Comparison of ENCODE assay signal across 8 cellular contexts in genomic region chr1:147669475-147670318, GRCh38. TPM values are rescaled to one million over a fixed set of nuclear protein-coding genes. Genes with fewer than 3 reads are reported as not detected.
DNase-seq lines count a peak whose midpoint lies in the region; ATAC-seq and TF ChIP-seq lines count a peak whose summit lies in the region.

No MANE protein-coding gene starts in this region.

- peak overlapping the region; percentile 51 for H3K9ac ChIP-seq in fibroblast of lung (ENCODE audit: insufficient read depth, low read length)

- no peak for TF ChIP-seq POLR2A in suprapubic skin (IDR thresholded peaks at IDR 0.05)

- ATAC-seq in GM18867 (IDR thresholded peaks at IDR 0.05; ENCODE audit: unreplicated experiment) (peak; percentile 41), HG03097 (IDR thresholded peaks at IDR 0.05; ENCODE audit: low FRiP score, unreplicated experiment) (peak; percentile 35)
- peak; percentile 55 to 59 for ATAC-seq in naive thymus-derived CD8-positive, alpha-beta T cell

- H3K27ac ChIP-seq in fibroblast of lung (ENCODE audit: insufficient read depth, low read length) (peak overlapping the region; percentile 20), suprapubic skin (peak overlapping the region; percentile 76)

- H3K27me3 ChIP-seq in fibroblast of lung (ENCODE audit: control insufficient read depth, insufficient read depth, low read length) (no peaks in the 10 kb centered on the region), suprapubic skin (no peaks in the 10 kb centered on the region)

- H3K36me3 ChIP-seq in fibroblast of lung (ENCODE audit: control insufficient read depth, insufficient read depth, low read length), result no peaks in the 10 kb centered on the region
- no peaks in the 10 kb centered on the region for H3K36me3 ChIP-seq in suprapubic skin

- peak; percentile 60 for DNase-seq in AG20443 (ENCODE audit: low spot score)
- DNase-seq in NCI-H748 (lab: John Stamatoyannopoulos, UW; ENCODE audit: unreplicated experiment), result peak; percentile 65
- DNase-seq in activated T-cell treated with anti-CD3 and anti-CD28 coated beads, Interleukin-2, amount 50 U/mL, for 48 hours, result peak; percentile 67 to 72
- peak; percentile 45 to 61 for DNase-seq in fibroblast of lung (ENCODE audit: low read depth in 2 of 2)
- DNase-seq in naive thymus-derived CD8-positive, alpha-beta T cell, result peak in 9 of 10 donors; percentile 11 to 69 (median 22)
- DNase-seq in suprapubic skin (ENCODE audit: low spot score in 2 of 2), result peak in 1 of 2 donors; percentile 67

- peak overlapping the region; percentile 61 for H3K4me2 ChIP-seq in fibroblast of lung (ENCODE audit: extremely low read depth, insufficient read depth, low read length)

- H2AFZ ChIP-seq in fibroblast of lung (ENCODE audit: low read length), result peak overlapping the region; percentile 74

- 2% methylated on average over 24 of the region's 53 CpGs for WGBS in suprapubic skin

- peaks cover 0 to 9% (median 0%) of the 10 kb centered on the region in 5 donors for H3K27me3 Mint-ChIP-seq in naive thymus-derived CD8-positive, alpha-beta T cell

- peaks cover 10 to 35% (median 19%) of the 10 kb centered on the region in 4 donors for H3K4me1 Mint-ChIP-seq in naive thymus-derived CD8-positive, alpha-beta T cell

- peak overlapping the region; percentile 76 to 95 (median 92) for H3K27ac Mint-ChIP-seq in naive thymus-derived CD8-positive, alpha-beta T cell

- no peaks in the 10 kb centered on the region for H3K79me2 ChIP-seq in fibroblast of lung (ENCODE audit: control insufficient read depth, insufficient read depth, low read length)

- H3K4me3 ChIP-seq in fibroblast of lung (replicated peaks in 1 of 4; ENCODE audit: control extremely low read depth in 1 of 4, insufficient read depth in 1 of 4, low read depth in 3 of 4, low read length in 4 of 4) (peak overlapping the region; percentile 58 to 81 (median 68)), suprapubic skin (peak overlapping the region; percentile 73)

- no peaks in the 10 kb centered on the region for H3K9me3 Mint-ChIP-seq in naive thymus-derived CD8-positive, alpha-beta T cell

- no peak for TF ChIP-seq EP300 in suprapubic skin (IDR thresholded peaks at IDR 0.05)

- H3K9me3 ChIP-seq in fibroblast of lung (ENCODE audit: control insufficient read depth, insufficient read depth, low read depth, low read length) (no peaks in the 10 kb centered on the region), suprapubic skin (no peaks in the 10 kb centered on the region)

- H3K4me3 Mint-ChIP-seq in naive thymus-derived CD8-positive, alpha-beta T cell, result peak overlapping the region; percentile 91 to 99 (median 96)

- H3K4me1 ChIP-seq in fibroblast of lung (ENCODE audit: control insufficient read depth, extremely low read depth, insufficient read depth, low read length) (no peaks in the 10 kb centered on the region), suprapubic skin (peaks cover 21% of the 10 kb centered on the region)

- no peaks in the 10 kb centered on the region for H3K36me3 Mint-ChIP-seq in naive thymus-derived CD8-positive, alpha-beta T cell

- POLR2A ChIA-PET in naive thymus-derived CD8-positive, alpha-beta T cell (lab: Charles Lee), result interaction anchor here (0.8 to 1.4 kb wide), 6 partner anchors 18 to 129 kb away, joined by 3 to 4 read pairs (median 3); no protein-coding TSS in a partner anchor

- H4K20me1 ChIP-seq in fibroblast of lung (ENCODE audit: control insufficient read depth, extremely low read depth, insufficient read depth, low read length), result no peaks in the 10 kb centered on the region

- TF ChIP-seq CTCF in fibroblast of lung (conservative IDR thresholded peaks at IDR 0.05 in 1 of 2, IDR thresholded peaks at IDR 0.05 in 1 of 2; ENCODE audit: low read depth in 1 of 2, low read length in 2 of 2) (no peak), suprapubic skin (IDR thresholded peaks at IDR 0.05) (no peak)

RNA-seq across cellular contexts. Expression of gene ACP6, which starts 0.6 kb away (rescaled TPM):
- total RNA-seq in fibroblast of lung, result 5.1 and 7.4 TPM in 2 replicates
- 3.9 and 7.6 TPM in 2 replicates for polyA plus RNA-seq in fibroblast of lung
- 5.9 and 12.2 TPM in 2 replicates for polyA plus RNA-seq in fibroblast of lung (2012)
- 5.3 and 11.6 TPM in 2 replicates for polyA minus RNA-seq in fibroblast of lung (ENCODE audit: low replicate concordance)
- 10 to 100 TPM; 17.5 TPM for total RNA-seq in naive thymus-derived CD8-positive, alpha-beta T cell
- 10 to 100 TPM; 11.3 to 20.2 (median 11.3) TPM for polyA plus RNA-seq in naive thymus-derived CD8-positive, alpha-beta T cell
- 10 to 100 TPM; 10.4 to 46.2 (median 19.3) TPM for total RNA-seq in suprapubic skin
